ENCODE assay signal across 9 cellular contexts in genomic region chr22:37222440-37222971, GRCh38. TPM values are rescaled to one million over a fixed set of nuclear protein-coding genes. Genes with fewer than 3 reads are reported as not detected.
DNase-seq lines count a peak whose midpoint lies in the region; ATAC-seq and TF ChIP-seq lines count a peak whose summit lies in the region.
"Had no signal": no experiment of that assay in that cellular context is flagged by ENCODE, and none has a peak within 500 bp of the region (broad histone marks: within the 10 kb centered on the region; RNA-seq: fewer than 3 reads in every experiment).

No MANE protein-coding gene starts in this region.

- peaks cover 70% of the 10 kb centered on the region for H3K36me3 Mint-ChIP-seq in activated T-helper 2 cell treated with anti-CD3 and anti-CD28 coated beads, Interferon-gamma antibody, Interleukin-2, Interleukin-4, amounts not matched to agents 10 μg/mL and 5 μg/mL and 100 μg/mL, durations not matched to agents 14 hours and 24 hours and 36 hours (ENCODE audit: low read depth)
- no peaks in the 10 kb centered on the region; the same call in 1 of the 2 replicates for H3K36me3 Mint-ChIP-seq in HFFc6 (ENCODE audit: low read depth)

- no peak overlapping the region for H3K4me3 Mint-ChIP-seq in activated T-helper 2 cell treated with anti-CD3 and anti-CD28 coated beads, Interferon-gamma antibody, Interleukin-2, Interleukin-4, amounts not matched to agents 10 μg/mL and 5 μg/mL and 100 μg/mL, durations not matched to agents 14 hours and 24 hours and 36 hours (ENCODE audit: low read depth)
- H3K4me3 Mint-ChIP-seq in stimulated activated naive CD8-positive, alpha-beta T cell treated with anti-CD3 and anti-CD28 coated beads, Interleukin-15, amount 100 ng/mL, for 72 hours, result peak overlapping the region; percentile 58 to 65
- H3K4me3 Mint-ChIP-seq in HFFc6, result no peak overlapping the region

- TF ChIP-seq CTCF in HFFc6 (IDR thresholded peaks at IDR 0.05), result no peak

- H3K4me1 Mint-ChIP-seq in activated T-helper 2 cell treated with anti-CD3 and anti-CD28 coated beads, Interferon-gamma antibody, Interleukin-2, Interleukin-4, amounts not matched to agents 10 μg/mL and 5 μg/mL and 100 μg/mL, durations not matched to agents 14 hours and 24 hours and 36 hours (ENCODE audit: low read depth), result peaks cover 83% of the 10 kb centered on the region
- peaks cover 94% of the 10 kb centered on the region for H3K4me1 Mint-ChIP-seq in stimulated activated naive CD8-positive, alpha-beta T cell treated with anti-CD3 and anti-CD28 coated beads, Interleukin-15, amount 100 ng/mL, for 72 hours
- H3K4me1 Mint-ChIP-seq in HFFc6 (ENCODE audit: low read depth), result no peaks in the 10 kb centered on the region

- peak; percentile 61 for DNase-seq in activated gamma-delta T cell treated with Interleukin-2 at 50 U/mL for 16 hours
- no peak for DNase-seq in activated gamma-delta T cell (lab: John Stamatoyannopoulos, UW)
- no peak for DNase-seq in activated T-helper 2 cell treated with anti-CD3 and anti-CD28 coated beads, Interferon-gamma antibody, Interleukin-2, Interleukin-4, amounts not matched to agents 10 μg/mL and 5 μg/mL and 100 μg/mL, durations not matched to agents 14 hours and 24 hours and 36 hours (ENCODE audit: low spot score)
- peak; percentile 36 to 61 for DNase-seq in stimulated activated naive CD8-positive, alpha-beta T cell treated with anti-CD3 and anti-CD28 coated beads, Interleukin-15, amount 100 ng/mL, for 72 hours
- no peak for DNase-seq in NCI-H1105 treated with DMSO at 0.1 percent for 48 hours (lab: John Stamatoyannopoulos, UW)
- DNase-seq in HFFc6, result no peak
- DNase-seq: NCI-H1436 treated with DMSO at 0.1 percent for 48 hours, nucleus accumbens, PC-3 had no signal

- H3K27ac Mint-ChIP-seq in activated T-helper 2 cell treated with anti-CD3 and anti-CD28 coated beads, Interferon-gamma antibody, Interleukin-2, Interleukin-4, amounts not matched to agents 10 μg/mL and 5 μg/mL and 100 μg/mL, durations not matched to agents 14 hours and 24 hours and 36 hours, result peak overlapping the region; percentile 85
- peak overlapping the region; percentile 83 to 96 for H3K27ac Mint-ChIP-seq in stimulated activated naive CD8-positive, alpha-beta T cell treated with anti-CD3 and anti-CD28 coated beads, Interleukin-15, amount 100 ng/mL, for 72 hours
- H3K27ac Mint-ChIP-seq in HFFc6, result no peak overlapping the region

- H3K9me3 Mint-ChIP-seq in activated T-helper 2 cell treated with anti-CD3 and anti-CD28 coated beads, Interferon-gamma antibody, Interleukin-2, Interleukin-4, amounts not matched to agents 10 μg/mL and 5 μg/mL and 100 μg/mL, durations not matched to agents 14 hours and 24 hours and 36 hours, result peaks cover 16% of the 10 kb centered on the region
- H3K9me3 Mint-ChIP-seq in stimulated activated naive CD8-positive, alpha-beta T cell treated with anti-CD3 and anti-CD28 coated beads, Interleukin-15, amount 100 ng/mL, for 72 hours, result peaks cover 15 to 26% of the 10 kb centered on the region in 2 donors
- no peaks in the 10 kb centered on the region; the same call in 1 of the 2 replicates for H3K9me3 Mint-ChIP-seq in HFFc6

- intact Hi-C loops in activated T-helper 2 cell treated with anti-CD3 and anti-CD28 coated beads, Interferon-gamma antibody, Interleukin-2, Interleukin-4, amounts not matched to agents 10 μg/mL and 5 μg/mL and 100 μg/mL, durations not matched to agents 14 hours and 24 hours and 36 hours (cut with micrococcal nuclease), result loop anchor here (1.0 kb wide), 1 partner anchor 8 kb away; no protein-coding TSS in a partner anchor

- peak; percentile 51 for ATAC-seq in stimulated activated naive CD8-positive, alpha-beta T cell treated with anti-CD3 and anti-CD28 coated beads, Interleukin-15, amount 100 ng/mL, for 72 hours
- ATAC-seq: PC-3 had no signal

- no peaks in the 10 kb centered on the region for H3K27me3 Mint-ChIP-seq in activated T-helper 2 cell treated with anti-CD3 and anti-CD28 coated beads, Interferon-gamma antibody, Interleukin-2, Interleukin-4, amounts not matched to agents 10 μg/mL and 5 μg/mL and 100 μg/mL, durations not matched to agents 14 hours and 24 hours and 36 hours (ENCODE audit: low read depth)
- no peaks in the 10 kb centered on the region for H3K27me3 Mint-ChIP-seq in stimulated activated naive CD8-positive, alpha-beta T cell treated with anti-CD3 and anti-CD28 coated beads, Interleukin-15, amount 100 ng/mL, for 72 hours
- H3K27me3 Mint-ChIP-seq in HFFc6 (ENCODE audit: insufficient read depth), result peaks cover 23% of the 10 kb centered on the region

RNA-seq across cellular contexts. Expression of gene SSTR3, which starts 10.2 kb away (rescaled TPM):
- total RNA-seq in activated T-helper 2 cell treated with anti-CD3 and anti-CD28 coated beads, Interferon-gamma antibody, Interleukin-2, Interleukin-4, amounts not matched to agents 10 μg/mL and 5 μg/mL and 100 μg/mL, durations not matched to agents 14 hours and 24 hours and 36 hours, result 0.64 and 0.75 TPM in 2 replicates
- total RNA-seq in HFFc6 (2021; fragmentation: NEBNext Ultra II Directional; extraction: Animal tissue kit (Norgen Biotek cat#: 25700)), result not detected

RNA-seq across cellular contexts. Expression of gene RAC2, which starts 21.6 kb away (rescaled TPM):
- total RNA-seq in activated T-helper 2 cell treated with anti-CD3 and anti-CD28 coated beads, Interferon-gamma antibody, Interleukin-2, Interleukin-4, amounts not matched to agents 10 μg/mL and 5 μg/mL and 100 μg/mL, durations not matched to agents 14 hours and 24 hours and 36 hours, result 499 and 506 TPM in 2 replicates
- 10 to 100 TPM; 29.9 to 57.2 (median 53.5) TPM for total RNA-seq in HFFc6 (2021; fragmentation: NEBNext Ultra II Directional; extraction: Animal tissue kit (Norgen Biotek cat#: 25700))

RNA-seq across cellular contexts. Expression of gene C1QTNF6, which starts 34.5 kb away (rescaled TPM):
- total RNA-seq in activated T-helper 2 cell treated with anti-CD3 and anti-CD28 coated beads, Interferon-gamma antibody, Interleukin-2, Interleukin-4, amounts not matched to agents 10 μg/mL and 5 μg/mL and 100 μg/mL, durations not matched to agents 14 hours and 24 hours and 36 hours, result 7.5 and 7.7 TPM in 2 replicates
- 1 to 10 TPM; 3.3 to 5.0 (median 4.0) TPM for total RNA-seq in HFFc6 (2021; fragmentation: NEBNext Ultra II Directional; extraction: Animal tissue kit (Norgen Biotek cat#: 25700))

RNA-seq across cellular contexts. Expression of gene CYTH4, which starts 59.8 kb away (rescaled TPM):
- total RNA-seq in activated T-helper 2 cell treated with anti-CD3 and anti-CD28 coated beads, Interferon-gamma antibody, Interleukin-2, Interleukin-4, amounts not matched to agents 10 μg/mL and 5 μg/mL and 100 μg/mL, durations not matched to agents 14 hours and 24 hours and 36 hours, result 45.9 and 49.8 TPM in 2 replicates
- total RNA-seq in HFFc6 (2021; fragmentation: NEBNext Ultra II Directional; extraction: Animal tissue kit (Norgen Biotek cat#: 25700)), result under 1 TPM in 1 of 6 experiments, not detected in 5; 0.28 TPM

Comparison
In these comparisons a context has a peak if more than half of its experiments do, and no peak if none do; other contexts are left out.
1. DNase-seq: peak in activated gamma-delta T cell treated with Interleukin-2 at 50 U/mL for 16 hours (single experiment) and stimulated activated naive CD8-positive, alpha-beta T cell treated with anti-CD3 and anti-CD28 coated beads, Interleukin-15, amount 100 ng/mL, for 72 hours (2 of 2); none in activated gamma-delta T cell (single experiment), activated T-helper 2 cell treated with anti-CD3 and anti-CD28 coated beads, Interferon-gamma antibody, Interleukin-2, Interleukin-4, amounts not matched to agents 10 μg/mL and 5 μg/mL and 100 μg/mL, durations not matched to agents 14 hours and 24 hours and 36 hours (single experiment), NCI-H1105 treated with DMSO at 0.1 percent for 48 hours (single experiment) and HFFc6 (single experiment).
2. H3K4me3 Mint-ChIP-seq: peak in stimulated activated naive CD8-positive, alpha-beta T cell treated with anti-CD3 and anti-CD28 coated beads, Interleukin-15, amount 100 ng/mL, for 72 hours (2 of 2); none in activated T-helper 2 cell treated with anti-CD3 and anti-CD28 coated beads, Interferon-gamma antibody, Interleukin-2, Interleukin-4, amounts not matched to agents 10 μg/mL and 5 μg/mL and 100 μg/mL, durations not matched to agents 14 hours and 24 hours and 36 hours (single experiment) and HFFc6 (single experiment).